ENCODE assay signal across 1 cellular context in the genomic region with DNA sequence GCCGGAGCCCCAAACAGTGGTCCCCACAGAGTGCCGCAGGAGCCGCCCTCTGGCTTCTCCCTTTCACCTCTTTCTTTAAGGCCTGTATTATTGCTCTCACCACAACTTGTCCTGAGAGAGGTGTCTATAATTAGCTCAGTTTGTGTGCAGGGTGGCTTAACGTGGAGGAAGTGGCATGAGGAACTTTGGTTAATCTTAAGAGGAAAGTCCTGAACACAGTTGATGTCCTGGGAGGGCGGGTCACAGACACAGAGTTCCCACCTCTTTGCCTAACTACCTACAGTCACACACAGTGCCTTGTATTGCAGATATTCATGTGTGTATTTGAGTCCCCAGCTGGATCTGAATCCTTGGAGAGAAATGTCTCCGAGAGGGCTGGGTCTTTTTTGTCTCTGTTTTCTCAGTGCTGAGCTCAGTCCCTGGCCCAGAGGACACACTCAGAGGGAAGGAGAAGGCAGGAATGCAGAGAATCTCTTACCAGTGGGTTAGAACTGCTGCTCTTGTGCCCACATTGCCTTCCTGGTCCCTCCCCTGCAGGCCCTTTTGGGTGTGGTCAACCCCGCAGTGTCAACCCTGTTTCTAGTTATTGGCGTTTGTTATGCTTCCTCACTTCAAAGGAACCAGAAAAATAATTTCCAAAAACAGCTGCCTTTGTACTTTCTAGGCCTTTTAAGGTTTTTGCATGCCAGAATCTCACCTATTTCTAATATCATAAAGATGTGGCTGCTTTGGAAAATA.
TF ChIP-seq lines count a peak whose summit lies in the region.

No MANE protein-coding gene starts in this region.

TF ChIP-seq in WTC11, 78 proteins besides CTCF, POLR2A, EP300 and RAD21 (continued from another document):
- TF ChIP-seq ZNF317 (CRISPR knock-in tag; IDR thresholded peaks at IDR 0.05; ENCODE audit: borderline replicate concordance, low read depth) (no peak), ZNF232 (CRISPR knock-in tag; IDR thresholded peaks at IDR 0.05) (no peak), ETV6 (CRISPR knock-in tag; IDR thresholded peaks at IDR 0.05) (no peak)
